In the genomic region with DNA sequence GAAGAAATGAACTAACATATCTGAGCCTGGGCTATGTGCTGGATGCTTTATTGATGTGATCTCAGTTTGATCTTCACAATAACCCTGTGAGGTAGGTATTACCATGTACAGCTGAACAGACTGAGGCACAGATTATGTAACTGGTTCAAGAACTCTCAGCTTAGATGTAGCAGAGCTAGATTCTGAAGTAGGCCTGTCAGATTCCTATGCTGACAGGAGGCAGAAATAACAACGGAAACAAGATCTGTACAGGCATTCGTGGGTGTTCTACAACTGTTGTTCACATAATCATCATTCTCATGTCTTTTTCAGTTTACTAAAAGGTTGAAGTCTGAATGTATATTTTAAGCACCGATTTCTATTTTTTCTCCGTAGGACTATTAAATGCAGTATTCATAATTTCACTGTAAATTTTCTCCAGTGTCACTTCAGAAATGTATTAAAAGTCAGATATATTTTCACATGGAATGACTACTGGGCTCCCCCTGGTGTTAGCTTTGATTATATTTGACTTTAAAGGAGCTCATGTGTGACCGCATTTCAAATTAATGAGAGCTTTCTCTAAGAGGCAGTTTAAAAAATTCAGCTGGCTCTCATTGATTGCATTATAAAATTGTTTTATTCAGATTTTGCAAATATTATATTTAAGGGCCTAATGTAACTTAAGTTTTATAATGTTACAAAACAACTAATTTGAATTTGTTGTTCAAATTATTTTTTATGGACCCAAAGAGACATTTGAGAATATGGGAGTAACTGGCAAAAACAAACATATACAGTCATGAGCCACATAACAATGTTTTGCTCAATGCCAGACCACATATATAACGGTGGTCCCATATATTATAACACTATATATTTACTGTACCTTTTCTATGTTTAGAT, we compare ENCODE assay signal across 9 cellular contexts. TPM values are rescaled to one million over a fixed set of nuclear protein-coding genes. Genes with fewer than 3 reads are reported as not detected.
DNase-seq lines count a peak whose midpoint lies in the region; ATAC-seq, FAIRE-seq and TF ChIP-seq lines count a peak whose summit lies in the region.
"Had no signal": no experiment of that assay in that cellular context is flagged by ENCODE, and none has a peak within 500 bp of the region (broad histone marks: within the 10 kb centered on the region; RNA-seq: fewer than 3 reads in every experiment).

No MANE protein-coding gene starts in this region.

- H3K4me1 ChIP-seq in HCT116 (ENCODE audit: control insufficient read depth in 1 of 2, insufficient read depth in 2 of 2, low read length in 2 of 2): 0 out of 4 replicates have a peak, but pooled peaks cover 0 to 5% of the 10 kb centered on the region in 2 experiments
- H3K4me1 ChIP-seq in OCI-LY7 (ENCODE audit: insufficient read depth, low read length, poor library complexity, severe bottlenecking): no peaks in the 10 kb centered on the region

- no peaks in the 10 kb centered on the region for H3K4me1 Mint-ChIP-seq in activated CD4-positive, alpha-beta memory T cell treated with anti-CD3 and anti-CD28 coated beads, Interleukin-2, amount 10 ng/mL, durations not matched to agents 7 days and 5 days

- POLR2A ChIA-PET in HCT116 (lab: Charles Lee) (interaction anchor here (0.7 kb wide), 1 partner anchor 10 kb away, joined by 3 read pairs; no protein-coding TSS in a partner anchor), OCI-LY7 (lab: Charles Lee) (interaction anchor here (0.5 to 0.7 kb wide), 3 partner anchors 18 to 453 kb away, joined by 3 to 4 read pairs (median 4); no protein-coding TSS in a partner anchor)
- POLR2A ChIA-PET in activated CD4-positive, alpha-beta memory T cell treated with anti-CD3 and anti-CD28 coated beads, Interleukin-2, amount 10 ng/mL, durations not matched to agents 7 days and 5 days (lab: Charles Lee): interaction anchor here (1.4 kb wide), 1 partner anchor 274 kb away, joined by 4 read pairs; no protein-coding TSS in a partner anchor

- no peaks in the 10 kb centered on the region for H3K36me3 Mint-ChIP-seq in activated CD4-positive, alpha-beta memory T cell treated with anti-CD3 and anti-CD28 coated beads, Interleukin-2, amount 10 ng/mL, durations not matched to agents 7 days and 5 days (ENCODE audit: low read depth)

- peak; percentile 64 for TF ChIP-seq RAD21 in HCT116 (IDR thresholded peaks at IDR 0.05; ENCODE audit: low read depth)

- H3K4me2 ChIP-seq in HCT116 (ENCODE audit: low read length) (no peak overlapping the region), OCI-LY7 (ENCODE audit: low read length) (no peak overlapping the region)

- no peak overlapping the region for H3K27ac ChIP-seq in C4-2B
- H3K27ac ChIP-seq in HCT116 (ENCODE audit: low read depth, low read length): no peak overlapping the region
- no peak overlapping the region for H3K27ac ChIP-seq in OCI-LY7 (ENCODE audit: low read depth, low read length, poor library complexity, severe bottlenecking)

- H3K9me3 ChIP-seq in HCT116 (ENCODE audit: control insufficient read depth in 1 of 2, insufficient read depth in 1 of 2, low read depth in 1 of 2, low read length in 2 of 2) (no peaks in the 10 kb centered on the region), OCI-LY7 (ENCODE audit: low read length) (no peaks in the 10 kb centered on the region)

- no peaks in the 10 kb centered on the region for H3K27me3 ChIP-seq in HCT116 (ENCODE audit: insufficient read depth, low read length)

- no peaks in the 10 kb centered on the region for H3K9me3 Mint-ChIP-seq in activated CD4-positive, alpha-beta memory T cell treated with anti-CD3 and anti-CD28 coated beads, Interleukin-2, amount 10 ng/mL, durations not matched to agents 7 days and 5 days

- DNase-seq in HCT116 (ENCODE audit: low read depth, low spot score) (peak; percentile 6), OCI-LY7 (ENCODE audit: low spot score) (peak; percentile 59), epithelial cell of proximal tubule (ENCODE audit: low read depth) (no peak), putamen (ENCODE audit: low spot score) (peak; percentile 70), GM12892 (ENCODE audit: insufficient read length) (no peak)
- no peak for DNase-seq in activated CD4-positive, alpha-beta memory T cell treated with anti-CD3 and anti-CD28 coated beads, Interleukin-2, amount 10 ng/mL, durations not matched to agents 7 days and 5 days
- no peak for DNase-seq in stimulated activated CD4-positive, alpha-beta T cell treated with anti-CD3 and anti-CD28 coated beads, Interleukin-4, amount 100 ng/mL, for 4 hours

- CTCF ChIA-PET in HCT116 (lab: Charles Lee): interaction anchor here (0.8 to 3.5 kb wide), 19 partner anchors 9 to 494 kb away, joined by 3 to 40 read pairs (median 5); a partner anchor contains a TSS
- CTCF ChIA-PET in OCI-LY7 (lab: Charles Lee; ENCODE audit: unreplicated experiment): no interaction called here
- CTCF ChIA-PET in activated CD4-positive, alpha-beta memory T cell treated with anti-CD3 and anti-CD28 coated beads, Interleukin-2, amount 10 ng/mL, durations not matched to agents 7 days and 5 days (lab: Charles Lee): interaction anchor here (0.6 to 1.4 kb wide), 28 partner anchors 9 to 495 kb away, joined by 3 to 9 read pairs (median 4); no protein-coding TSS in a partner anchor

- no peak overlapping the region for H3K9ac ChIP-seq in HCT116 (ENCODE audit: low read length)

- H3K4me3 Mint-ChIP-seq in activated CD4-positive, alpha-beta memory T cell treated with anti-CD3 and anti-CD28 coated beads, Interleukin-2, amount 10 ng/mL, durations not matched to agents 7 days and 5 days: no peak overlapping the region

- peaks cover 11% of the 10 kb centered on the region for H3K27me3 Mint-ChIP-seq in activated CD4-positive, alpha-beta memory T cell treated with anti-CD3 and anti-CD28 coated beads, Interleukin-2, amount 10 ng/mL, durations not matched to agents 7 days and 5 days

- BruUV-seq in HCT116 (replicated peaks; lab: Mats Ljungman, UMichigan) (no TSS peak), OCI-LY7 (replicated peaks; lab: Mats Ljungman, UMichigan) (no TSS peak)

- H3K36me3 ChIP-seq in HCT116 (ENCODE audit: control insufficient read depth in 1 of 2, insufficient read depth in 2 of 2, low read length in 2 of 2) (no peaks in the 10 kb centered on the region), OCI-LY7 (ENCODE audit: insufficient read depth, low read length) (no peaks in the 10 kb centered on the region)

- H2AFZ ChIP-seq in HCT116 (ENCODE audit: low read depth, low read length, poor library complexity, severe bottlenecking) (peak overlapping the region; percentile 8), OCI-LY7 (ENCODE audit: low read length) (no peak overlapping the region)

- TF ChIP-seq POLR2A in HCT116 (IDR thresholded peaks at IDR 0.05; ENCODE audit: borderline replicate concordance, extremely low read depth, insufficient read depth, insufficient read length) (no peak), GM12892 (IDR thresholded peaks at IDR 0.05; ENCODE audit: low read depth, low read length) (no peak)

- RAD21 ChIA-PET in HCT116 (lab: Charles Lee; ENCODE audit: low non-redundant PET in 1 of 2, low total read pairs in 2 of 2, uncharacterized antibody in 2 of 2, unreplicated experiment in 2 of 2): interaction anchor here (0.8 to 1.0 kb wide), 3 partner anchors 439 to 495 kb away, joined by 4 to 7 read pairs (median 6); a partner anchor contains a TSS

- TF ChIP-seq CTCF in C4-2B (conservative IDR thresholded peaks at IDR 0.05): peak; percentile 86
- peak; percentile 47 to 67 (median 53); a peak in 5 of 6 replicates for TF ChIP-seq CTCF in HCT116 (IDR thresholded peaks at IDR 0.05 in 2 of 3, conservative IDR thresholded peaks at IDR 0.05 in 1 of 3; ENCODE audit: borderline replicate concordance in 1 of 3, insufficient read depth in 1 of 3, low read depth in 2 of 3, low read length in 2 of 3)
- TF ChIP-seq CTCF in OCI-LY7 (conservative IDR thresholded peaks at IDR 0.05; ENCODE audit: low read length): peak; percentile 91
- TF ChIP-seq CTCF in epithelial cell of proximal tubule (conservative IDR thresholded peaks at IDR 0.05; ENCODE audit: low read depth, low read length): peak; percentile 71

- ATAC-seq in HCT116: peak; percentile 48; the same call in 1 of the 2 replicates

- H4K20me1 ChIP-seq in HCT116 (ENCODE audit: insufficient read depth): no peaks in the 10 kb centered on the region
- H4K20me1 ChIP-seq in OCI-LY7 (ENCODE audit: insufficient read depth, low read length): no peaks in the 10 kb centered on the region

- no peak for FAIRE-seq in GM12892 (lab: Jason Lieb, UNC)

- intact Hi-C loops in HCT116 (cut with micrococcal nuclease): loop anchor here (2.0 to 10.0 kb wide), 2 partner anchors 277 to 495 kb away; no protein-coding TSS in a partner anchor
- intact Hi-C loops in OCI-LY7 (cut with micrococcal nuclease; ENCODE audit: unreplicated experiment): loop anchor here (1.0 kb wide), 1 partner anchor 495 kb away; no protein-coding TSS in a partner anchor

- H3K9me2 ChIP-seq in HCT116 (ENCODE audit: insufficient read depth): no peaks in the 10 kb centered on the region
- H3K9me2 ChIP-seq in OCI-LY7 (ENCODE audit: insufficient read depth, low read length): no peaks in the 10 kb centered on the region

- no peaks in the 10 kb centered on the region for H3K79me2 ChIP-seq in HCT116 (ENCODE audit: insufficient read depth, low read length)
- H3K79me2 ChIP-seq in OCI-LY7 (ENCODE audit: insufficient read depth, low read depth, low read length): no peaks in the 10 kb centered on the region

- H3K4me3 ChIP-seq in HCT116 (replicated peaks in 1 of 2; ENCODE audit: low read depth in 1 of 2, low read length in 2 of 2): no peak overlapping the region
- no peak overlapping the region for H3K4me3 ChIP-seq in OCI-LY7 (ENCODE audit: low read depth, low read length, poor library complexity, severe bottlenecking)
- no peak overlapping the region for H3K4me3 ChIP-seq in epithelial cell of proximal tubule (ENCODE audit: low read depth, low read length)

- H3K27ac Mint-ChIP-seq in activated CD4-positive, alpha-beta memory T cell treated with anti-CD3 and anti-CD28 coated beads, Interleukin-2, amount 10 ng/mL, durations not matched to agents 7 days and 5 days: no peak overlapping the region

TF ChIP-seq in HCT116, 20 proteins besides CTCF, POLR2A, EP300 and RAD21 (continues in another document):
- TF ChIP-seq, protein P1, sequence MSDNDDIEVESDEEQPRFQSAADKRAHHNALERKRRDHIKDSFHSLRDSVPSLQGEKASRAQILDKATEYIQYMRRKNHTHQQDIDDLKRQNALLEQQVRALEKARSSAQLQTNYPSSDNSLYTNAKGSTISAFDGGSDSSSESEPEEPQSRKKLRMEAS (IDR thresholded peaks at IDR 0.05): no peak
- no peak for TF ChIP-seq EZH2 (IDR thresholded peaks at IDR 0.05)
- TF ChIP-seq SRF (IDR thresholded peaks at IDR 0.05; ENCODE audit: low read depth): no peak
- TF ChIP-seq, protein P2, sequence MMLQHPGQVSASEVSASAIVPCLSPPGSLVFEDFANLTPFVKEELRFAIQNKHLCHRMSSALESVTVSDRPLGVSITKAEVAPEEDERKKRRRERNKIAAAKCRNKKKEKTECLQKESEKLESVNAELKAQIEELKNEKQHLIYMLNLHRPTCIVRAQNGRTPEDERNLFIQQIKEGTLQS (IDR thresholded peaks at IDR 0.05): no peak
- TF ChIP-seq EGR1 (IDR thresholded peaks at IDR 0.05; ENCODE audit: low read depth): no peak

RNA-seq across cellular contexts. Expression of a gene that starts 36.4 kb away (rescaled TPM):
- not detected for total RNA-seq in HCT116 (2021; ENCODE audit: unreplicated experiment)
- not detected in 2 replicates for polyA plus RNA-seq in HCT116 (2012)
- not detected in 2 replicates for total RNA-seq in OCI-LY7 (2014; rRNA removed; shearing (Covaris generic))
- not detected in 2 replicates for total RNA-seq in OCI-LY7 (2022)
- not detected in 2 replicates for total RNA-seq in epithelial cell of proximal tubule
- not detected for total RNA-seq in activated CD4-positive, alpha-beta memory T cell treated with anti-CD3 and anti-CD28 coated beads, Interleukin-2, amount 10 ng/mL, durations not matched to agents 7 days and 5 days
- polyA plus RNA-seq in GM12892 (2012; ENCODE audit: missing spikeins): not detected
- total RNA-seq: urinary bladder had no signal

Comparison
In these comparisons a context has a peak if more than half of its experiments do, and no peak if none do; other contexts are left out.
1. DNase-seq: peak in HCT116 (single experiment), OCI-LY7 (single experiment) and putamen (single experiment); none in epithelial cell of proximal tubule (single experiment), activated CD4-positive, alpha-beta memory T cell treated with anti-CD3 and anti-CD28 coated beads, Interleukin-2, amount 10 ng/mL, durations not matched to agents 7 days and 5 days (single experiment), stimulated activated CD4-positive, alpha-beta T cell treated with anti-CD3 and anti-CD28 coated beads, Interleukin-4, amount 100 ng/mL, for 4 hours (0 of 2) and GM12892 (single experiment).
2. Peak in every context shown above with its lines, with median percentiles within 50 percentile points of each other: CTCF ChIP-seq.